In the genomic region with DNA sequence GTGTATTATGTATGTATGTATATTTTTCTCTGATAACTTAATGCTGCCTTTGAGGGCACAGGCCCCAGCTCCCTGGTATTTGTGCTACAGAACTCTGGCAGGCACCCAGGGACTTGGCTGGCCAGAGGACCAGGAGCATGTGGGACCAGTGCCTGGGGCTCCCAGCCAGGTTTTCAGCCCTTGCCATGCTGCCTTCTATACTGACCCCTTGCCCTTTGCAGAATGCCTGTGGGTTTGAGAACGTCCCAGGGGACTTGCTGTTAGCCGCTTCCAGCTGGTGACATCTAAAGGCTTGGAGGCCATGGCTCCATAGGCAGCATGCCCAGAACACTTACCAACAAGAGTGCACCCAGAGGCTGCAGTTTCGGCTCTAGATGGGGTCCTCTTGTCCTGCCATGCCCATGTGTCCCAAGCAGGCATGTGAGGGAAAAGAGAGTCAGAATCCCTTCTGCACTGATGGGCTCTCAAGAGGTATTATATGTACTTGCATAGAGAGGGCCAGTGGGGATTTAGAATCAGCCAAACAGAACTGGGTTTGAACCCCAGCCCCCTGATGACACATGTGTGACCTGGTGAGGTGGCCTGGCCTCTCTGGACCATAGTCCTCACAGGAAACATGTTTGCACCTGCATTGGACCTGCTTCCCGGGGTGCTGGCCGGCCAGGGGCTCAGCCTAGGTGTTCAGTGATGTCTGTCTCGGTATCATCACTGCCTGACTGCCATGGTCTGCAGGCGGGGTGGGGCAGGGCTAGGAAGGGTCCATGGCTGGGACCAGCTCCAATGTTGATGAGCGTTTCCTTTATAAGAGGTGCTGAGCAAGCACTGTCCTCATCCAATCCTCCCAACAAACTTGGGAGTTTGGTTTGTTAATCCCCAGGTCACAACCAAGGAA, we compare ENCODE assay signal across 10 cellular contexts.
DNase-seq lines count a peak whose midpoint lies in the region; ATAC-seq and TF ChIP-seq lines count a peak whose summit lies in the region.
"Had no signal": no experiment of that assay in that cellular context is flagged by ENCODE, and none has a peak within 500 bp of the region (broad histone marks: within the 10 kb centered on the region; RNA-seq: fewer than 3 reads in every experiment).

No MANE protein-coding gene starts in this region.

- intact Hi-C loops in activated CD4-positive, alpha-beta T cell treated with anti-CD3 and anti-CD28 coated beads, Interleukin-2, amount 10 ng/mL, durations not matched to agents 24 days and 14 days (cut with micrococcal nuclease) = no loop called here

- H3K36me3 ChIP-seq in upper lobe of left lung = no peaks in the 10 kb centered on the region
- H3K36me3 ChIP-seq: neutrophil had no signal

- H3K36me3 Mint-ChIP-seq in activated CD4-positive, alpha-beta T cell treated with anti-CD3 and anti-CD28 coated beads, Interleukin-2, amount 10 ng/mL, durations not matched to agents 24 days and 14 days (ENCODE audit: low read depth) = no peaks in the 10 kb centered on the region

- H3K27me3 Mint-ChIP-seq in activated CD4-positive, alpha-beta T cell treated with anti-CD3 and anti-CD28 coated beads, Interleukin-2, amount 10 ng/mL, durations not matched to agents 24 days and 14 days = peaks cover 6% of the 10 kb centered on the region

- no peaks in the 10 kb centered on the region for H3K9me3 ChIP-seq in upper lobe of left lung
- H3K9me3 ChIP-seq: neutrophil had no signal

- H3K4me1 Mint-ChIP-seq in activated CD4-positive, alpha-beta T cell treated with anti-CD3 and anti-CD28 coated beads, Interleukin-2, amount 10 ng/mL, durations not matched to agents 24 days and 14 days = no peaks in the 10 kb centered on the region

- no peaks in the 10 kb centered on the region for H3K9me3 Mint-ChIP-seq in activated CD4-positive, alpha-beta T cell treated with anti-CD3 and anti-CD28 coated beads, Interleukin-2, amount 10 ng/mL, durations not matched to agents 24 days and 14 days

- TF ChIP-seq POLR2A in upper lobe of left lung (IDR thresholded peaks at IDR 0.05) = no peak

- peak; percentile 39 for DNase-seq in activated CD4-positive, alpha-beta T cell treated with anti-CD3 and anti-CD28 coated beads, Interleukin-2, amount 10 ng/mL, durations not matched to agents 24 days and 14 days
- no peak for DNase-seq in activated CD4-positive, alpha-beta T cell treated with anti-CD3 and anti-CD28 coated beads, Interleukin-2, amount 50 U/mL, for 48 hours
- DNase-seq in cerebellum (ENCODE audit: low spot score) (peak; percentile 73), left lobe of liver (ENCODE audit: low spot score) (peak; percentile 97), upper lobe of left lung (peak; percentile 21 to 32), D341Med (ENCODE audit: low spot score) (no peak), HuH-7 (ENCODE audit: low spot score) (no peak)
- no peak for DNase-seq in activated CD8-positive, alpha-beta memory T cell treated with anti-CD3 and anti-CD28 coated beads, Interleukin-2, amount 50 U/mL, for 48 hours
- DNase-seq: activated CD4-positive, alpha-beta T cell treated with anti-CD3 and anti-CD28 coated beads for 1 hour had no signal

- H3K4me3 ChIP-seq in upper lobe of left lung = no peak overlapping the region

- ATAC-seq in left lobe of liver (peak; percentile 79), upper lobe of left lung (ENCODE audit: low FRiP score in 2 of 2) (peak; percentile 41 to 55)

- no peak overlapping the region for H3K27ac Mint-ChIP-seq in activated CD4-positive, alpha-beta T cell treated with anti-CD3 and anti-CD28 coated beads, Interleukin-2, amount 10 ng/mL, durations not matched to agents 24 days and 14 days

- no peak for TF ChIP-seq CTCF in upper lobe of left lung (IDR thresholded peaks at IDR 0.05)

- 80 to 97% methylated on average over 5 to 8 of the region's 8 CpGs for WGBS in upper lobe of left lung, 2 donors

- no peak overlapping the region for H3K27ac ChIP-seq in upper lobe of left lung
- H3K27ac ChIP-seq: neutrophil had no signal

- no peak for TF ChIP-seq EP300 in upper lobe of left lung (IDR thresholded peaks at IDR 0.05)

- H3K27me3 ChIP-seq in upper lobe of left lung = no peaks in the 10 kb centered on the region
- H3K27me3 ChIP-seq: neutrophil had no signal

- no peak overlapping the region for H3K4me3 Mint-ChIP-seq in activated CD4-positive, alpha-beta T cell treated with anti-CD3 and anti-CD28 coated beads, Interleukin-2, amount 10 ng/mL, durations not matched to agents 24 days and 14 days

- H3K4me1 ChIP-seq in upper lobe of left lung = peaks cover 0 to 7% (median 3%) of the 10 kb centered on the region in 4 donors

Comparison
In these comparisons a context has a peak if more than half of its experiments do, and no peak if none do; other contexts are left out.
1. DNase-seq: peak in activated CD4-positive, alpha-beta T cell treated with anti-CD3 and anti-CD28 coated beads, Interleukin-2, amount 10 ng/mL, durations not matched to agents 24 days and 14 days (single experiment), cerebellum (single experiment), left lobe of liver (single experiment) and upper lobe of left lung (2 of 2); none in activated CD4-positive, alpha-beta T cell treated with anti-CD3 and anti-CD28 coated beads, Interleukin-2, amount 50 U/mL, for 48 hours (0 of 2), D341Med (single experiment), HuH-7 (single experiment) and activated CD8-positive, alpha-beta memory T cell treated with anti-CD3 and anti-CD28 coated beads, Interleukin-2, amount 50 U/mL, for 48 hours (single experiment).